In genomic region chr3:40782086-40782721, GRCh38 we compare ENCODE assay signal across 12 cellular contexts.
A peak's percentile ranks its signal among the peaks of the same experiment; 100 is the strongest.
DNase-seq lines count a peak whose midpoint lies in the region; ATAC-seq and TF ChIP-seq lines count a peak whose summit lies in the region.
"Had no signal": no experiment of that assay in that cellular context is flagged by ENCODE, and none has a peak within 500 bp of the region (broad histone marks: within the 10 kb centered on the region; RNA-seq: fewer than 3 reads in every experiment).

No MANE protein-coding gene starts in this region.

- intact Hi-C loops in activated CD4-positive, alpha-beta memory T cell treated with anti-CD3 and anti-CD28 coated beads for 36 hours (cut with micrococcal nuclease): no loop called here
- intact Hi-C loops in stomach (cut with DNase I; ENCODE audit: low total_unique reads): no loop called here

- no peak for TF ChIP-seq POLR2A in stomach (IDR thresholded peaks at IDR 0.05)

- no peaks in the 10 kb centered on the region for H3K4me1 Mint-ChIP-seq in activated CD4-positive, alpha-beta memory T cell treated with anti-CD3 and anti-CD28 coated beads for 36 hours (ENCODE audit: low read depth)
- H3K4me1 Mint-ChIP-seq: stimulated activated effector memory CD8-positive, alpha-beta T cell treated with anti-CD3 and anti-CD28 coated beads, Interleukin-12 subunit alpha, Interleukin-12 subunit beta, amount 100 ng/mL, for 72 hours had no signal

- peak; percentile 48 for ATAC-seq in HG02759 (IDR thresholded peaks at IDR 0.05; ENCODE audit: unreplicated experiment)
- peak; percentile 55 for ATAC-seq in left lobe of liver
- ATAC-seq: stimulated activated effector memory CD8-positive, alpha-beta T cell treated with anti-CD3 and anti-CD28 coated beads, Interleukin-12 subunit alpha, Interleukin-12 subunit beta, amount 100 ng/mL, for 72 hours had no signal

- no peak overlapping the region for H3K4me3 ChIP-seq in SU-DHL-6 (ENCODE audit: insufficient read depth, low read length, poor library complexity, severe bottlenecking)
- no peak overlapping the region for H3K4me3 ChIP-seq in stomach
- H3K4me3 ChIP-seq: smooth muscle cell had no signal

- no peaks in the 10 kb centered on the region for H4K20me1 ChIP-seq in SU-DHL-6 (ENCODE audit: low read depth, low read length)

- TF ChIP-seq EP300 in stomach (IDR thresholded peaks at IDR 0.05): no peak

- no peak overlapping the region for H3K4me3 Mint-ChIP-seq in activated CD4-positive, alpha-beta memory T cell treated with anti-CD3 and anti-CD28 coated beads for 36 hours
- H3K4me3 Mint-ChIP-seq: stimulated activated effector memory CD8-positive, alpha-beta T cell treated with anti-CD3 and anti-CD28 coated beads, Interleukin-12 subunit alpha, Interleukin-12 subunit beta, amount 100 ng/mL, for 72 hours had no signal

- H3K4me1 ChIP-seq in stomach: peaks cover 15 to 17% (median 16%) of the 10 kb centered on the region in 4 donors

- H3K27me3 ChIP-seq in SU-DHL-6 (ENCODE audit: low read length) (peaks cover 3% of the 10 kb centered on the region; the same call in 1 of the 2 replicates), stomach (no peaks in the 10 kb centered on the region)

- no peaks in the 10 kb centered on the region for H3K79me2 ChIP-seq in SU-DHL-6 (ENCODE audit: insufficient read depth, low read length)

- CTCF ChIA-PET in activated CD4-positive, alpha-beta memory T cell treated with anti-CD3 and anti-CD28 coated beads for 36 hours (lab: Charles Lee): interaction anchor here (0.6 kb wide), 1 partner anchor 47 kb away, joined by 3 read pairs; no protein-coding TSS in a partner anchor

- no peak overlapping the region for H2AFZ ChIP-seq in SU-DHL-6 (ENCODE audit: low read depth, low read length, severe bottlenecking)

- H3K27me3 Mint-ChIP-seq in activated CD4-positive, alpha-beta memory T cell treated with anti-CD3 and anti-CD28 coated beads for 36 hours: peaks cover 9% of the 10 kb centered on the region

- no peaks in the 10 kb centered on the region for H3K9me2 ChIP-seq in SU-DHL-6 (replicated peaks; ENCODE audit: insufficient read depth, low read length)

- no peaks in the 10 kb centered on the region for H3F3A ChIP-seq in SU-DHL-6 (ENCODE audit: insufficient read depth)

- H3K27ac Mint-ChIP-seq in activated CD4-positive, alpha-beta memory T cell treated with anti-CD3 and anti-CD28 coated beads for 36 hours: no peak overlapping the region
- H3K27ac Mint-ChIP-seq: stimulated activated effector memory CD8-positive, alpha-beta T cell treated with anti-CD3 and anti-CD28 coated beads, Interleukin-12 subunit alpha, Interleukin-12 subunit beta, amount 100 ng/mL, for 72 hours had no signal

- H3K27ac ChIP-seq in SU-DHL-6 (ENCODE audit: low read depth, low read length): no peak overlapping the region
- H3K27ac ChIP-seq in stomach: no peak overlapping the region

- no peaks in the 10 kb centered on the region for H3K36me3 Mint-ChIP-seq in activated CD4-positive, alpha-beta memory T cell treated with anti-CD3 and anti-CD28 coated beads for 36 hours
- H3K36me3 Mint-ChIP-seq: stimulated activated effector memory CD8-positive, alpha-beta T cell treated with anti-CD3 and anti-CD28 coated beads, Interleukin-12 subunit alpha, Interleukin-12 subunit beta, amount 100 ng/mL, for 72 hours had no signal

- POLR2A ChIA-PET in activated CD4-positive, alpha-beta memory T cell treated with anti-CD3 and anti-CD28 coated beads for 36 hours (lab: Charles Lee): no interaction called here

- no peak overlapping the region for H3K4me2 ChIP-seq in SU-DHL-6 (ENCODE audit: low read depth, low read length, poor library complexity, severe bottlenecking)
- H3K4me2 ChIP-seq: smooth muscle cell had no signal

- no peak for DNase-seq in GM10266 (ENCODE audit: extremely low spot score)
- no peak for DNase-seq in left lobe of liver (ENCODE audit: low spot score)
- no peak for DNase-seq in activated CD4-positive, CD25-positive, alpha-beta regulatory T cell treated with anti-CD3 and anti-CD28 coated beads, Interleukin-2, amount 50 U/mL, for 72 hours
- no peak for DNase-seq in activated CD4-positive, alpha-beta memory T cell treated with anti-CD3 and anti-CD28 coated beads for 36 hours
- no peak for DNase-seq in stomach
- no peak for DNase-seq in stimulated activated CD4-positive, alpha-beta T cell treated with anti-CD3 and anti-CD28 coated beads, Interleukin-2, amount 100 ng/mL, for 24 hours
- DNase-seq: anterior cingulate cortex, NCI-H1105 had no signal

- TF ChIP-seq CTCF in GM10266 (IDR thresholded peaks at IDR 0.05; ENCODE audit: control insufficient read depth, insufficient read depth, low read depth, missing control alignments) (peak; percentile 17), SU-DHL-6 (IDR thresholded peaks at IDR 0.05; ENCODE audit: insufficient read depth, low read length, poor library complexity, severe bottlenecking) (peak; percentile 13), stomach (IDR thresholded peaks at IDR 0.05) (peak in 1 of 7 experiments; percentile 9)

- H3K9me3 ChIP-seq in SU-DHL-6 (ENCODE audit: insufficient read depth, low read length) (no peaks in the 10 kb centered on the region), stomach (no peaks in the 10 kb centered on the region)

- H3K9ac ChIP-seq in SU-DHL-6 (ENCODE audit: low read length): no peak overlapping the region

- H3K36me3 ChIP-seq in SU-DHL-6 (ENCODE audit: low read length): no peaks in the 10 kb centered on the region
- no peaks in the 10 kb centered on the region for H3K36me3 ChIP-seq in stomach

- H3K9me3 Mint-ChIP-seq in activated CD4-positive, alpha-beta memory T cell treated with anti-CD3 and anti-CD28 coated beads for 36 hours: no peaks in the 10 kb centered on the region

- WGBS in stomach, 5 donors: 86 to 96% (median 89%) methylated on average over 3 of the region's 3 CpGs
